ENCODE assay signal across 8 cellular contexts in genomic region chr1:55375617-55376258, GRCh38.
A peak's percentile ranks its signal among the peaks of the same experiment; 100 is the strongest.
DNase-seq lines count a peak whose midpoint lies in the region; ATAC-seq and TF ChIP-seq lines count a peak whose summit lies in the region.

No MANE protein-coding gene starts in this region.

- WGBS in upper lobe of left lung, 2 donors, result 21 to 38% methylated on average over 4 of the region's 4 CpGs

- no peaks in the 10 kb centered on the region for H3K36me3 Mint-ChIP-seq in mesothelial cell of epicardium

- H3K4me3 Mint-ChIP-seq in mesothelial cell of epicardium, result no peak overlapping the region

- TF ChIP-seq EP300 in upper lobe of left lung (IDR thresholded peaks at IDR 0.05), result no peak

- H3K9me3 ChIP-seq in upper lobe of left lung, result no peaks in the 10 kb centered on the region

- H3K27me3 ChIP-seq in upper lobe of left lung, result no peaks in the 10 kb centered on the region

- TF ChIP-seq CTCF in 22Rv1 (IDR thresholded peaks at IDR 0.05) (peak; percentile 96), mesothelial cell of epicardium (IDR thresholded peaks at IDR 0.05; ENCODE audit: unreplicated experiment) (peak; percentile 94), upper lobe of left lung (IDR thresholded peaks at IDR 0.05) (peak; percentile 72 to 92 (median 79))

- H3K4me1 ChIP-seq in upper lobe of left lung, result peaks cover 0 to 8% (median 0%) of the 10 kb centered on the region in 4 donors

- H3K36me3 ChIP-seq in upper lobe of left lung, result no peaks in the 10 kb centered on the region

- H3K4me1 Mint-ChIP-seq in mesothelial cell of epicardium, result peaks cover 2% of the 10 kb centered on the region

- no peak overlapping the region for H3K4me3 ChIP-seq in upper lobe of left lung

- no peaks in the 10 kb centered on the region for H3K27me3 Mint-ChIP-seq in mesothelial cell of epicardium (ENCODE audit: low read depth)

- TF ChIP-seq POLR2A in upper lobe of left lung (IDR thresholded peaks at IDR 0.05), result no peak

- DNase-seq in ELR (ENCODE audit: low read depth) (peak; percentile 69), Kasumi-1 (lab: John Stamatoyannopoulos, UW) (peak; percentile 49 to 61), SKM-1 treated with dmso at 0.1 percent for 144 hours (lab: John Stamatoyannopoulos, UW; ENCODE audit: unreplicated experiment) (peak; percentile 25), mesothelial cell of epicardium (ENCODE audit: low spot score in 2 of 2, unreplicated experiment in 2 of 2) (peak in 1 of 2 experiments; percentile 56), upper lobe of left lung (peak in 1 of 2 donors; percentile 38), DMS79 (lab: John Stamatoyannopoulos, UW) (no peak)
- peak; percentile 4 for DNase-seq in effector CD4-positive, alpha-beta T cell

- peak in 1 of 2 donors; percentile 65 for ATAC-seq in upper lobe of left lung (ENCODE audit: low FRiP score in 2 of 2)

- H3K27ac ChIP-seq in 22Rv1 (no peak overlapping the region), upper lobe of left lung (no peak overlapping the region)

- no peaks in the 10 kb centered on the region for H3K9me3 Mint-ChIP-seq in mesothelial cell of epicardium

- no peak overlapping the region for H3K27ac Mint-ChIP-seq in mesothelial cell of epicardium
